ENCODE assay signal across 2 cellular contexts in the genomic region with DNA sequence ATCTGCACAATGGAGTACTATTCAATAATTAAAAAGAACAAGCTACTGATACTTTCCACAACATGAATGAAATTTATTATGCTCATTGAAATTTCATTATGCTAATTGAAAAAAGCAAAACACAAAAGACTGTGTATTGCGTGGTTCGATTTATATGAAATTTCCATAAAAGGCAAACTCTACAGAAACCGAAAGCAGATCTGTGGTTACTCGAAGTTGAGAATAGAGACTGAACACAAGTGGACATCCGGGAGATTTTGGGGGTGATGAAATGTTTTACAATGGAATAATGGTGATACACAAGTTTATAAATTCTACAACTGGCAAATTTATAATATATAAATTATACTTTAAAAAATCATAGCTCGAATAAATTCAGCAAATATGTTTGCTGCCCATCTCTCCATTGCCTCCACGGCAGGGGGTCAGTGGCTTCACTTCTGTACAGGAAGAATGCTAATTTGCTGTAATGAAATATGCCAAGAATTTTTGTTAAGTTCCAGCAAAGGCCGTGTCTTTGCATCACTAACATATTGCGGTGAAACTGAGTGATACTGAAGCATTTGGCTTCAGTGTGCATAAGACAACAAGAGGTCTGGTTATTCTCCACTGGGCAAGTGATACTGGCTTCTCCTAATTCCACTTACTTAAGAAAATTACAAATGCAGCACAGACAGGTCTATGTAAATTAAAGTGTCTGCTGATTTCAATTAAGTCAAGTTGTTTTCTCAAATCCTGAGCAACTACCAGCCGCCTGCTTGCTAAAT.
TF ChIP-seq lines count a peak whose summit lies in the region.

No MANE protein-coding gene starts in this region.

TF ChIP-seq in GM12891, 5 proteins besides CTCF, POLR2A, EP300 and RAD21:
- TF ChIP-seq PAX5 (IDR thresholded peaks at IDR 0.05; ENCODE audit: insufficient read depth, low read length, severe bottlenecking) (no peak), POLR2AphosphoS5 (IDR thresholded peaks at IDR 0.05; ENCODE audit: low read depth, low read length) (no peak), POU2F2 (IDR thresholded peaks at IDR 0.05; ENCODE audit: low read depth, low read length) (no peak), SPI1 (IDR thresholded peaks at IDR 0.05; ENCODE audit: low read depth, low read length) (no peak), TAF1 (IDR thresholded peaks at IDR 0.05; ENCODE audit: low read depth, low read length) (no peak)
TF ChIP-seq in GM12891: peak in this region for 0.

TF ChIP-seq in GM12878, 131 proteins besides CTCF, POLR2A, EP300 and RAD21:
- no peak for TF ChIP-seq YY1 (IDR thresholded peaks at IDR 0.05; ENCODE audit: low read depth, low read length)
- peak; percentile 81 for TF ChIP-seq RUNX3 (IDR thresholded peaks at IDR 0.05; ENCODE audit: low read length)
- no peak for TF ChIP-seq NFXL1 (IDR thresholded peaks at IDR 0.05; ENCODE audit: borderline replicate concordance)
- peak in 1 of 2 experiments; percentile 92; a peak in 2 of 4 replicates for TF ChIP-seq SRF (IDR thresholded peaks at IDR 0.05; ENCODE audit: low read depth in 2 of 2, low read length in 2 of 2)
- TF ChIP-seq KAT2A (conservative IDR thresholded peaks at IDR 0.05; ENCODE audit: control insufficient read depth, low read depth, low read length), result no peak
- no peak for TF ChIP-seq POU2F2 (IDR thresholded peaks at IDR 0.05; ENCODE audit: borderline replicate concordance, low read depth, low read length)
